25 cellular contexts compared by ENCODE assay signal in genomic region chr11:70333206-70333605, GRCh38.
DNase-seq lines count a peak whose midpoint lies in the region; ATAC-seq and TF ChIP-seq lines count a peak whose summit lies in the region.
"Had no signal": no experiment of that assay in that cellular context is flagged by ENCODE, and none has a peak within 500 bp of the region (broad histone marks: within the 10 kb centered on the region; RNA-seq: fewer than 3 reads in every experiment).

No MANE protein-coding gene starts in this region.

- H3K36me3 ChIP-seq in GM23338 (ENCODE audit: insufficient read depth) (peaks cover 82% of the 10 kb centered on the region), MM.1S (replicated peaks; ENCODE audit: insufficient read depth, low read length) (peaks cover 11% of the 10 kb centered on the region)
- H3K36me3 ChIP-seq: ovary had no signal

- peak overlapping the region; percentile 55; the same call in 1 of the 2 replicates for H3K27ac Mint-ChIP-seq in GM23338
- H3K27ac Mint-ChIP-seq: activated naive CD8-positive, alpha-beta T cell; CD4-positive, alpha-beta T cell; stimulated activated effector memory CD8-positive, alpha-beta T cell treated with anti-CD3 and anti-CD28 coated beads, Interleukin-12 subunit alpha, Interleukin-12 subunit beta, amount 100 ng/mL, for 72 hours had no signal

- H3K4me1 ChIP-seq in GM23338 (ENCODE audit: insufficient read depth) = no peaks in the 10 kb centered on the region
- no peaks in the 10 kb centered on the region for H3K4me1 ChIP-seq in MM.1S (ENCODE audit: low read length)
- H3K4me1 ChIP-seq: body of pancreas, sigmoid colon, suprapubic skin had no signal

- H3K4me1 Mint-ChIP-seq in GM23338 = no peaks in the 10 kb centered on the region
- H3K4me1 Mint-ChIP-seq: naive thymus-derived CD8-positive, alpha-beta T cell; stimulated activated effector memory CD8-positive, alpha-beta T cell treated with anti-CD3 and anti-CD28 coated beads, Interleukin-12 subunit alpha, Interleukin-12 subunit beta, amount 100 ng/mL, for 72 hours had no signal

- no peaks in the 10 kb centered on the region for H3K9me3 ChIP-seq in AG04450 (ENCODE audit: control insufficient read depth, insufficient read depth, low read length)
- H3K9me3 ChIP-seq in MM.1S (replicated peaks; ENCODE audit: insufficient read depth, low read length) = no peaks in the 10 kb centered on the region
- H3K9me3 ChIP-seq: body of pancreas, ovary, sigmoid colon, suprapubic skin had no signal

- H4K20me1 ChIP-seq in GM23338 (replicated peaks; ENCODE audit: insufficient read depth) = peaks cover 7% of the 10 kb centered on the region
- no peaks in the 10 kb centered on the region for H4K20me1 ChIP-seq in MM.1S (ENCODE audit: insufficient read depth, low read length)

- H3K4me3 ChIP-seq in AG04450 (ENCODE audit: low read depth, low read length) = no peak overlapping the region
- no peak overlapping the region for H3K4me3 ChIP-seq in GM23338
- no peak overlapping the region for H3K4me3 ChIP-seq in MM.1S (ENCODE audit: low read length)
- H3K4me3 ChIP-seq: body of pancreas, GM12878, ovary, sigmoid colon, suprapubic skin had no signal

- POLR2A ChIA-PET in AG04450 (lab: Yijun Ruan, JAX) = no interaction called here

- CTCF ChIA-PET in AG04450 (lab: Charles Lee) = no interaction called here

- H3F3A ChIP-seq in GM23338 (replicated peaks; ENCODE audit: low read depth) = no peaks in the 10 kb centered on the region
- no peaks in the 10 kb centered on the region for H3F3A ChIP-seq in MM.1S (ENCODE audit: insufficient read depth, low read length)

- H3K27me3 ChIP-seq in AG04450 (ENCODE audit: control insufficient read depth, insufficient read depth, low read length) = no peaks in the 10 kb centered on the region
- H3K27me3 ChIP-seq in GM23338 (ENCODE audit: insufficient read depth) = no peaks in the 10 kb centered on the region
- H3K27me3 ChIP-seq in MM.1S (replicated peaks; ENCODE audit: insufficient read depth, low read length) = no peaks in the 10 kb centered on the region
- H3K27me3 ChIP-seq: body of pancreas, ovary, sigmoid colon, suprapubic skin had no signal

- no peaks in the 10 kb centered on the region; the same call in 2 of the 3 replicates for H3K9me3 Mint-ChIP-seq in GM23338
- H3K9me3 Mint-ChIP-seq: CD4-positive, alpha-beta T cell; naive thymus-derived CD8-positive, alpha-beta T cell; stimulated activated effector memory CD8-positive, alpha-beta T cell treated with anti-CD3 and anti-CD28 coated beads, Interleukin-12 subunit alpha, Interleukin-12 subunit beta, amount 100 ng/mL, for 72 hours had no signal

- TF ChIP-seq CTCF in AG04450 (IDR thresholded peaks at IDR 0.05; ENCODE audit: low read depth, low read length) = no peak
- no peak for TF ChIP-seq CTCF in GM23338 (conservative IDR thresholded peaks at IDR 0.05; ENCODE audit: low read depth in 2 of 2)
- no peak for TF ChIP-seq CTCF in MM.1S (IDR thresholded peaks at IDR 0.05; ENCODE audit: low read length)

- H3K9ac ChIP-seq in MM.1S (ENCODE audit: low read length) = no peak overlapping the region

- H3K4me3 Mint-ChIP-seq in GM23338 = no peak overlapping the region
- H3K4me3 Mint-ChIP-seq: activated naive CD8-positive, alpha-beta T cell; CD4-positive, alpha-beta T cell; naive thymus-derived CD8-positive, alpha-beta T cell; stimulated activated effector memory CD8-positive, alpha-beta T cell treated with anti-CD3 and anti-CD28 coated beads, Interleukin-12 subunit alpha, Interleukin-12 subunit beta, amount 100 ng/mL, for 72 hours had no signal

- H3K9me2 ChIP-seq in GM23338 (ENCODE audit: insufficient read depth) (no peaks in the 10 kb centered on the region), MM.1S (replicated peaks; ENCODE audit: insufficient read depth, low read length) (no peaks in the 10 kb centered on the region)

- H2AFZ ChIP-seq in GM23338 (no peak overlapping the region), MM.1S (ENCODE audit: low read length) (no peak overlapping the region)

- H3K4me2 ChIP-seq in GM23338 (no peak overlapping the region), MM.1S (ENCODE audit: low read depth, low read length) (no peak overlapping the region)

- no peaks in the 10 kb centered on the region for H3K27me3 Mint-ChIP-seq in GM23338 (ENCODE audit: insufficient read depth, low read depth, poor library complexity)
- H3K27me3 Mint-ChIP-seq: activated naive CD8-positive, alpha-beta T cell; CD4-positive, alpha-beta T cell; naive thymus-derived CD8-positive, alpha-beta T cell had no signal

- H3K27ac ChIP-seq in AG04450 (ENCODE audit: low read depth, low read length) (no peak overlapping the region), GM23338 (ENCODE audit: low read depth) (no peak overlapping the region), MM.1S (ENCODE audit: low read length) (no peak overlapping the region)
- H3K27ac ChIP-seq: body of pancreas, ovary, sigmoid colon, suprapubic skin had no signal

- DNase-seq in AG04450 (ENCODE audit: low read depth, low spot score) (peak; percentile 58), GM23338 (ENCODE audit: low spot score) (no peak), cerebellar nuclear complex (lab: John Stamatoyannopoulos, UW) (peak; percentile 42 to 70), islet precursor cell (peak; percentile 66), Kasumi-1 (lab: John Stamatoyannopoulos, UW) (no peak), MM.1S (no peak)
- DNase-seq: activated CD4-positive, CD25-positive, alpha-beta regulatory T cell treated with anti-CD3 and anti-CD28 coated beads, Interleukin-2, amount 50 U/mL, for 72 hours; activated T-cell treated with anti-CD3 and anti-CD28 coated beads, Interleukin-2, amount 50 U/mL, for 48 hours; body of pancreas; CD4-positive, alpha-beta T cell; H7; Karpas-422; kidney glomerular epithelial cell; naive thymus-derived CD8-positive, alpha-beta T cell; NCI-H1048; NCI-H2107; NCI-H510A treated with DMSO at 0.1 percent for 48 hours; ovary; sigmoid colon had no signal

- peaks cover 83% of the 10 kb centered on the region for H3K36me3 Mint-ChIP-seq in GM23338 (ENCODE audit: low read depth)

- ATAC-seq in GM23338 (no peak), GM21381 (IDR thresholded peaks at IDR 0.05; ENCODE audit: unreplicated experiment) (no peak), GM21529 (IDR thresholded peaks at IDR 0.05; ENCODE audit: unreplicated experiment) (no peak)
- ATAC-seq: body of pancreas; GM12878; naive thymus-derived CD8-positive, alpha-beta T cell; stimulated activated effector memory CD8-positive, alpha-beta T cell treated with anti-CD3 and anti-CD28 coated beads, Interleukin-12 subunit alpha, Interleukin-12 subunit beta, amount 100 ng/mL, for 72 hours had no signal

- H3K79me2 ChIP-seq in GM23338 (replicated peaks; ENCODE audit: insufficient read depth) = no peaks in the 10 kb centered on the region
- H3K79me2 ChIP-seq in MM.1S (ENCODE audit: low read length) = no peaks in the 10 kb centered on the region

TF ChIP-seq in GM23338, 12 proteins besides CTCF, POLR2A, EP300 and RAD21 (continues in another document):
- TF ChIP-seq REST (IDR thresholded peaks at IDR 0.05; ENCODE audit: unreplicated experiment) = no peak

Comparison
In these comparisons a context has a peak if more than half of its experiments do, and no peak if none do; other contexts are left out.
1. DNase-seq: peak in AG04450 (single experiment), cerebellar nuclear complex (2 of 2) and islet precursor cell (single experiment); none in GM23338 (single experiment), Kasumi-1 (0 of 2) and MM.1S (single experiment).